9 cellular contexts compared by ENCODE assay signal in the genomic region with DNA sequence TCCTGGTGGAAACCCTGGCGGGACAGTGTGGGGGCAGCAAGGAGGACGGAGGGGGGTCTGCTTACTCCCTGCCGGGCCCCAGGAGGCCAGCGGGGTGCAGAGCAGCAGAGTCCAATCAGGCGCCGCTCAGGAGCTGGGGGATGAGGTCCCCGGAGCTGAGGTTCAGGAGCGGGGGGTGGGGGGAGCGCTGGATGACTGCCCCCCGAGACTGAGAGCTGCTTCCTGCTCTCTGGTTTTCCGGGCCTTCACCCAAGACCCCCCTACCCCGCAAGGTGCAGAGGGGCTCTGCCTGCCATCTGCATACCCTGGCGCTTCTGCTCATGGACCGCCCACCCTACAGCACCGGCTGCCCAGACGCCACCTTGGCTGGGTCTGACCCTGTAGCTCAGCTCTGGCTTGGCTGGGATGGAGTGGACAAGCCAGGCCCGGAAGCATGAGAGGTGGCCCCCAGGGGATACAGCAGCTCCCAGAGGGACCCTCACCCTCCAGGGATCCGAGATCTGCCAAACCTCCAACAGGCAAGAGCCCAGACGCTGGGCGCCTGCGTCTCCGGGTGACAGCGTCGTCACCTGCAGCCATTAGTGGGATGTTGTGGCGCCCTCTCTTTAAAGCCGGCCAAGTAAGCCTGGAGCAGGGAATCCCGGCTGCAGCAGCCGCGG. TPM values are rescaled to one million over a fixed set of nuclear protein-coding genes. Genes with fewer than 3 reads are reported as not detected.
DNase-seq lines count a peak whose midpoint lies in the region; ATAC-seq and TF ChIP-seq lines count a peak whose summit lies in the region.
"Had no signal": no experiment of that assay in that cellular context is flagged by ENCODE, and none has a peak within 500 bp of the region (broad histone marks: within the 10 kb centered on the region; RNA-seq: fewer than 3 reads in every experiment).

No MANE protein-coding gene starts in this region.

- in situ Hi-C loops in G401 (cut with HindIII; ENCODE audit: low sequenced_read_pairs): no loop called here

- H3K27ac Mint-ChIP-seq in activated CD4-positive, alpha-beta memory T cell treated with anti-CD3 and anti-CD28 coated beads for 36 hours: no peak overlapping the region

- POLR2A ChIA-PET in activated CD4-positive, alpha-beta memory T cell treated with anti-CD3 and anti-CD28 coated beads for 36 hours (lab: Charles Lee): no interaction called here

- TF ChIP-seq CTCF in sigmoid colon (IDR thresholded peaks at IDR 0.05): no peak

- no peaks in the 10 kb centered on the region for H3K36me3 Mint-ChIP-seq in activated CD4-positive, alpha-beta memory T cell treated with anti-CD3 and anti-CD28 coated beads for 36 hours

- H3K4me1 ChIP-seq in iPS-15b (ENCODE audit: control insufficient read depth, insufficient read depth, low read length): peaks cover 5% of the 10 kb centered on the region
- peaks cover 0 to 22% (median 17%) of the 10 kb centered on the region in 4 donors for H3K4me1 ChIP-seq in sigmoid colon

- peaks cover 5% of the 10 kb centered on the region for H3K27me3 Mint-ChIP-seq in activated CD4-positive, alpha-beta memory T cell treated with anti-CD3 and anti-CD28 coated beads for 36 hours

- TF ChIP-seq POLR2A in sigmoid colon (IDR thresholded peaks at IDR 0.05): no peak

- CTCF ChIA-PET in activated CD4-positive, alpha-beta memory T cell treated with anti-CD3 and anti-CD28 coated beads for 36 hours (lab: Charles Lee): interaction anchor here (0.7 to 1.3 kb wide), 2 partner anchors 17 to 69 kb away, joined by 3 to 6 read pairs; a partner anchor contains a TSS

- H3K27ac ChIP-seq in sigmoid colon: no peak overlapping the region

- no peaks in the 10 kb centered on the region for H3K4me1 Mint-ChIP-seq in activated CD4-positive, alpha-beta memory T cell treated with anti-CD3 and anti-CD28 coated beads for 36 hours (ENCODE audit: low read depth)

- H3K4me3 ChIP-seq in iPS-15b (ENCODE audit: low read depth, low read length): peak overlapping the region; percentile 65
- H3K4me3 ChIP-seq in sigmoid colon: peak overlapping the region; percentile 29 to 62 (median 46)

- H3K27me3 ChIP-seq in iPS-15b (ENCODE audit: control insufficient read depth, insufficient read depth, low read length) (no peaks in the 10 kb centered on the region), sigmoid colon (peaks cover 0 to 78% (median 41%) of the 10 kb centered on the region in 3 donors)

- no peaks in the 10 kb centered on the region for H3K9me3 Mint-ChIP-seq in activated CD4-positive, alpha-beta memory T cell treated with anti-CD3 and anti-CD28 coated beads for 36 hours

- intact Hi-C loops in activated CD4-positive, alpha-beta memory T cell treated with anti-CD3 and anti-CD28 coated beads for 36 hours (cut with micrococcal nuclease): no loop called here
- intact Hi-C loops in sigmoid colon (cut with DNase I): no loop called here

- H3K4me3 Mint-ChIP-seq in activated CD4-positive, alpha-beta memory T cell treated with anti-CD3 and anti-CD28 coated beads for 36 hours: peak overlapping the region; percentile 20

- 4 to 5% methylated on average over 29 of the region's 29 CpGs for WGBS in sigmoid colon, 2 donors

- H3K9ac ChIP-seq in iPS-15b (ENCODE audit: low read depth, low read length): peak overlapping the region; percentile 76

- no peak for TF ChIP-seq EP300 in sigmoid colon (IDR thresholded peaks at IDR 0.05)

- H3K36me3 ChIP-seq in iPS-15b (ENCODE audit: control insufficient read depth, insufficient read depth, low read length) (peaks cover 17% of the 10 kb centered on the region), sigmoid colon (no peaks in the 10 kb centered on the region)

- H3K9me3 ChIP-seq in iPS-15b (ENCODE audit: control insufficient read depth, insufficient read depth, low read length): no peaks in the 10 kb centered on the region
- H3K9me3 ChIP-seq in sigmoid colon: no peaks in the 10 kb centered on the region

- DNase-seq in G401 (ENCODE audit: low spot score) (peak; percentile 52), sigmoid colon (peak; percentile 56), kidney glomerular epithelial cell (lab: John Stamatoyannopoulos, UW) (no peak)
- DNase-seq in activated CD4-positive, alpha-beta memory T cell treated with anti-CD3 and anti-CD28 coated beads for 36 hours: no peak
- no peak for DNase-seq in activated CD4-positive, alpha-beta T cell treated with anti-CD3 and anti-CD28 coated beads, Interleukin-2, amount 50 U/mL, for 4 hours

- ATAC-seq in HG03097 (IDR thresholded peaks at IDR 0.05; ENCODE audit: low FRiP score, unreplicated experiment): no peak
- no peak for ATAC-seq in HG03025 (IDR thresholded peaks at IDR 0.05; ENCODE audit: low FRiP score, unreplicated experiment)

RNA-seq across cellular contexts. Expression of a gene that starts 0.9 kb away (rescaled TPM):
- 0.47 and 4.0 TPM in 2 replicates for total RNA-seq in G401 (2014; rRNA removed; shearing (Covaris generic))
- under 1 TPM; 0.17 to 0.70 TPM for total RNA-seq in activated CD4-positive, alpha-beta memory T cell treated with anti-CD3 and anti-CD28 coated beads for 36 hours
- 1 to 10 TPM in 1 of 4 donors, under 1 TPM in 3; 0.16 to 1.9 (median 0.52) TPM for total RNA-seq in sigmoid colon
- polyA plus RNA-seq in sigmoid colon: under 1 TPM in 2 of 3 donors, not detected in 1; under 0.01 to 0.15 TPM
- total RNA-seq: OCI-LY7 had no signal

Comparison
In these comparisons a context has a peak if more than half of its experiments do, and no peak if none do; other contexts are left out.
1. DNase-seq: peak in G401 (single experiment) and sigmoid colon (single experiment); none in activated CD4-positive, alpha-beta memory T cell treated with anti-CD3 and anti-CD28 coated beads for 36 hours (single experiment), kidney glomerular epithelial cell (single experiment) and activated CD4-positive, alpha-beta T cell treated with anti-CD3 and anti-CD28 coated beads, Interleukin-2, amount 50 U/mL, for 4 hours (0 of 2).